In genomic region chr2:240983361-240983995, GRCh38 we compare ENCODE assay signal across 8 cellular contexts. TPM values are rescaled to one million over a fixed set of nuclear protein-coding genes. Genes with fewer than 3 reads are reported as not detected.
DNase-seq lines count a peak whose midpoint lies in the region; ATAC-seq and TF ChIP-seq lines count a peak whose summit lies in the region.

No MANE protein-coding gene starts in this region.

- no peak for TF ChIP-seq POLR2A in sigmoid colon (IDR thresholded peaks at IDR 0.05)

- no peak overlapping the region for H3K4me3 ChIP-seq in sigmoid colon

- TF ChIP-seq EP300 in sigmoid colon (IDR thresholded peaks at IDR 0.05): no peak

- WGBS in sigmoid colon, 2 donors: 4 to 7% methylated on average over 45 of the region's 45 CpGs

- no peak overlapping the region for H3K27ac ChIP-seq in sigmoid colon

- H3K9me3 ChIP-seq in sigmoid colon: peaks cover 0 to 4% (median 2%) of the 10 kb centered on the region in 4 donors

- DNase-seq in Daoy (ENCODE audit: low read depth) (peak; percentile 26), NCI-H1105 (lab: John Stamatoyannopoulos, UW) (peak; percentile 11), Right ventricle myocardium superior (peak; percentile 49), sigmoid colon (peak; percentile 59), DMS114 treated with DMSO at 0.1 percent for 48 hours (lab: John Stamatoyannopoulos, UW; ENCODE audit: unreplicated experiment) (no peak), NCI-H1048 (lab: John Stamatoyannopoulos, UW) (no peak), SHP77 treated with DMSO at 0.1 percent for 48 hours (lab: John Stamatoyannopoulos, UW) (no peak)
- DNase-seq in activated CD8-positive, alpha-beta memory T cell treated with anti-CD3 and anti-CD28 coated beads, Interleukin-2, amount 50 U/mL, for 48 hours: peak; percentile 72

- ATAC-seq in Right ventricle myocardium superior (ENCODE audit: poor library complexity): peak; percentile 73

- intact Hi-C loops in Right ventricle myocardium superior (cut with DNase I) (no loop called here), sigmoid colon (cut with DNase I) (no loop called here)

- peaks cover 0 to 38% (median 17%) of the 10 kb centered on the region in 3 donors for H3K27me3 ChIP-seq in sigmoid colon

- peaks cover 0 to 9% (median 3%) of the 10 kb centered on the region in 4 donors for H3K4me1 ChIP-seq in sigmoid colon

- TF ChIP-seq CTCF in sigmoid colon (IDR thresholded peaks at IDR 0.05): peak in 1 of 4 experiments; percentile 11

- H3K36me3 ChIP-seq in sigmoid colon: no peaks in the 10 kb centered on the region

RNA-seq across cellular contexts. Expression of gene SNED1, which starts 14.9 kb away (rescaled TPM):
- total RNA-seq in Daoy (2014; rRNA removed; shearing (Covaris generic)): 0.06 and 3.2 TPM in 2 replicates
- total RNA-seq in Right ventricle myocardium superior (8.0 TPM), sigmoid colon (10 to 100 TPM in 3 of 4 donors, 1 to 10 TPM in 1; 8.3 to 37.1 (median 17.0) TPM)
- 1 to 10 TPM in 2 of 3 donors, under 1 TPM in 1; 0.69 to 6.3 (median 3.0) TPM for polyA plus RNA-seq in sigmoid colon

Comparison
In these comparisons a context has a peak if more than half of its experiments do, and no peak if none do; other contexts are left out.
1. DNase-seq: peak in Daoy (single experiment), NCI-H1105 (single experiment), activated CD8-positive, alpha-beta memory T cell treated with anti-CD3 and anti-CD28 coated beads, Interleukin-2, amount 50 U/mL, for 48 hours (single experiment), Right ventricle myocardium superior (single experiment) and sigmoid colon (single experiment); none in DMS114 treated with DMSO at 0.1 percent for 48 hours (single experiment), NCI-H1048 (single experiment) and SHP77 treated with DMSO at 0.1 percent for 48 hours (single experiment).